Comparison of ENCODE assay signal across 22 cellular contexts in the genomic region with DNA sequence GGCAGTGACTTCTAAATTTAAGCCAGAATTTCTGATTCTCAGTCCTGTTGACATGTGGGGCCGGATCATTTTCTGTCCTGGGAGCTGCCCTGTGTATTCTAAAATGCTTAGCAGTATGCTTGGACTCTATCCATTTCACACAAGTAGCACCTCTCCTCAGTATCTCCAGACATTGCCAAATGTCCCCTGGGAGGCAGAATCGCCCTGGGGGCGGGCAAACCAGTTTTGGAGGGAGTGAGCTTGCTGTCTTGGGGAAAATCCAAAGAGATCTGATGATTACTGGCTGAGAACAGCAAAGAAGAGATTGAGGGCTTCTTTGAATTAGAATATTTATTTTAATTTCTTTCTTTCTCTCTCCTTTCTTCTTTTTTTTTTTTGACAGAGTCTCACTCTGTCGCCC. TPM values are rescaled to one million over a fixed set of nuclear protein-coding genes. Genes with fewer than 3 reads are reported as not detected.
"Had no signal": no experiment of that assay in that cellular context is flagged by ENCODE, and none has a peak within 500 bp of the region (broad histone marks: within the 10 kb centered on the region; RNA-seq: fewer than 3 reads in every experiment).

No MANE protein-coding gene starts in this region.

- H3K27ac Mint-ChIP-seq: activated CD8-positive, alpha-beta memory T cell treated with anti-CD3 and anti-CD28 coated beads, Interleukin-2, amount 10 ng/mL, durations not matched to agents 7 days and 5 days; endodermal cell; T-helper 2 cell treated with Interferon-gamma antibody and Interleukin-4, amounts not matched to agents 5 μg/mL and 100 μg/mL, for 36 hours; type B pancreatic cell had no signal

- H3K9me3 ChIP-seq: gastrocnemius medialis, heart left ventricle, prostate gland had no signal

- DNase-seq: activated CD4-positive, CD25-positive, alpha-beta regulatory T cell treated with anti-CD3 and anti-CD28 coated beads, Interleukin-2, amount 50 U/mL, for 72 hours; activated CD8-positive, alpha-beta memory T cell treated with anti-CD3 and anti-CD28 coated beads, Interleukin-2, amount 10 ng/mL, durations not matched to agents 7 days and 5 days; activated gamma-delta T cell; activated T-cell treated with anti-CD3 and anti-CD28 coated beads, Interleukin-2, amount 50 U/mL, for 4 hours; dermis blood vessel endothelial cell; endodermal cell; erythroblast; gastrocnemius medialis; heart left ventricle; mesendoderm; right cardiac atrium; stimulated activated CD4-positive, alpha-beta T cell treated with anti-CD3 and anti-CD28 coated beads, Interleukin-15, amount 100 ng/mL, for 24 hours; stimulated activated CD4-positive, alpha-beta T cell treated with anti-CD3 and anti-CD28 coated beads, Interleukin-4, amount 100 ng/mL, for 1 hour; stimulated activated naive CD4-positive, alpha-beta T cell treated with Interleukin-2 at 50 U/mL for 16 hours had no signal

- H3K4me3 Mint-ChIP-seq: activated CD8-positive, alpha-beta memory T cell treated with anti-CD3 and anti-CD28 coated beads, Interleukin-2, amount 10 ng/mL, durations not matched to agents 7 days and 5 days; activated T-cell treated with anti-CD3 and anti-CD28 coated beads, Interleukin-2, amount 50 U/mL, for 4 hours; endodermal cell; T-helper 2 cell treated with Interferon-gamma antibody and Interleukin-4, amounts not matched to agents 5 μg/mL and 100 μg/mL, for 36 hours; type B pancreatic cell had no signal

- H3K36me3 ChIP-seq: gastrocnemius medialis, heart left ventricle, prostate gland had no signal

- H3K4me1 Mint-ChIP-seq: endodermal cell had no signal

- H3K27ac ChIP-seq: gastrocnemius medialis, heart left ventricle, skin epidermis had no signal

- H3K36me3 Mint-ChIP-seq: type B pancreatic cell had no signal

- ATAC-seq: activated CD8-positive, alpha-beta memory T cell treated with anti-CD3 and anti-CD28 coated beads, Interleukin-2, amount 10 ng/mL, durations not matched to agents 7 days and 5 days; activated T-cell treated with anti-CD3 and anti-CD28 coated beads, Interleukin-2, amount 50 U/mL, for 4 hours; gastrocnemius medialis; heart left ventricle; right cardiac atrium had no signal

- H3K4me3 ChIP-seq: gastrocnemius medialis, heart left ventricle, prostate gland, skin epidermis had no signal

- H3K9me3 Mint-ChIP-seq: activated T-cell treated with anti-CD3 and anti-CD28 coated beads, Interleukin-2, amount 50 U/mL, for 4 hours had no signal

- H3K27me3 Mint-ChIP-seq: activated CD8-positive, alpha-beta memory T cell treated with anti-CD3 and anti-CD28 coated beads, Interleukin-2, amount 10 ng/mL, durations not matched to agents 7 days and 5 days; type B pancreatic cell had no signal

- H3K27me3 ChIP-seq: gastrocnemius medialis had no signal

- H3K4me1 ChIP-seq: gastrocnemius medialis, heart left ventricle had no signal

RNA-seq across cellular contexts. Expression of gene VAV1, which starts 16.4 kb away (rescaled TPM):
- total RNA-seq: astrocyte, chondrocyte, dermis blood vessel endothelial cell, endodermal cell had no signal
- polyA plus RNA-seq: neural cell had no signal

RNA-seq across cellular contexts. Expression of gene SH2D3A, which starts 21.7 kb away (rescaled TPM):
- total RNA-seq: gastrocnemius medialis, osteoblast had no signal
